8 cellular contexts compared by ENCODE assay signal in the genomic region with DNA sequence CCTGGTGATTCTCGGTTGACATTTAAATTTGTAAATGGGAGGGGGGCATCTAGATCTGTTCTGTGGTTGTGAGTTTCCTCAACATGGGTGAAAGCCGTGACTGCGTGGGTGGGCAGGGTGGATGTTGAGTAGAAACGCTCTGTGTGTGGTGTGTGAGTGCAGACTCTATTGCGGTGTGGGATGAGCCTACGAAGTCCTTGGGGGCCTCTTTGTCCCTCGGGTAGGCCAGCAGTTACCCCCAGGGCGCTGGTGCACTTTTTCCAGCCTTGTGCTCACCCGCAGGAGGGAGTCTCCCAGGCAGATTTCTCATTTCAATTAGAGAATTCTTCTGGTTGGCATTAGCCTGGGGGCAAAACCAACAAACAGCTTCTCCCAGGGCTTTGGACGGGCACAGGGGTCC. TPM values are rescaled to one million over a fixed set of nuclear protein-coding genes. Genes with fewer than 3 reads are reported as not detected.
DNase-seq lines count a peak whose midpoint lies in the region; ATAC-seq and TF ChIP-seq lines count a peak whose summit lies in the region.

No MANE protein-coding gene starts in this region.

- DNase-seq in GM10266 (ENCODE audit: extremely low spot score) (peak; percentile 47), RPMI7951 (ENCODE audit: low read depth) (peak; percentile 92), OCI-M1 (lab: John Stamatoyannopoulos, UW) (no peak), AML-193 (lab: John Stamatoyannopoulos, UW) (no peak)
- peak; percentile 63 for DNase-seq in activated gamma-delta T cell treated with anti-CD3 and anti-CD28 coated beads, Interleukin-2, amount 50 U/mL, for 16 hours (ENCODE audit: low read depth)
- peak; percentile 54 to 56 for DNase-seq in stimulated activated CD4-positive, alpha-beta T cell treated with anti-CD3 and anti-CD28 coated beads, Interleukin-4, amount 100 ng/mL, for 48 hours (ENCODE audit: low read depth in 2 of 2)

- ATAC-seq in HG03039 (IDR thresholded peaks at IDR 0.05; ENCODE audit: unreplicated experiment) (no peak), HG03025 (IDR thresholded peaks at IDR 0.05; ENCODE audit: low FRiP score, unreplicated experiment) (no peak)

- TF ChIP-seq CTCF in GM10266 (IDR thresholded peaks at IDR 0.05; ENCODE audit: control insufficient read depth, insufficient read depth, low read depth, missing control alignments): no peak

RNA-seq across cellular contexts. Expression of gene TOX2, which starts 10.6 kb away (rescaled TPM):
- 24.7 and 25.4 TPM in 2 replicates for total RNA-seq in RPMI7951 (2014; rRNA removed; shearing (Covaris generic))

Comparison
In these comparisons a context has a peak if more than half of its experiments do, and no peak if none do; other contexts are left out.
1. DNase-seq: peak in GM10266 (single experiment), RPMI7951 (single experiment), activated gamma-delta T cell treated with anti-CD3 and anti-CD28 coated beads, Interleukin-2, amount 50 U/mL, for 16 hours (single experiment) and stimulated activated CD4-positive, alpha-beta T cell treated with anti-CD3 and anti-CD28 coated beads, Interleukin-4, amount 100 ng/mL, for 48 hours (2 of 2); none in OCI-M1 (single experiment) and AML-193 (0 of 2).